ENCODE assay signal across 9 cellular contexts in the genomic region with DNA sequence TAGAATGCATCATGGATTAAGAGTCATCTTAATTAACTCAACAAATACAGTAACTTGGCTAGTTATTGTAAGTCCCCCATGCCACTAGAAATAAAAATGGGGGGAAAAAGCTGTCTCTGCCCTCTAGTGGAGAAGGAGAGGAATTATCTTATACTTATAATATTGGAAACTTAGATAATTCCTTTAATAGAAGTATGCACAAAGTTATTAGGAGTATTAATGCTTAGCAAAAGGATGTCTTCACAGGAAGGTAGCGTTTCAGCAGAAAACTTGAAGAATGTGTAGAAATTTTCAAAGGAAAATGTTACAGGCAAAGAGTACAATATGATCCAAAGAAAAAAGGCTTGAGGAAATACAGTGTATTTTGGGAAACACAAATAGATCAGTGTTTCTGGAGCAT. TPM values are rescaled to one million over a fixed set of nuclear protein-coding genes. Genes with fewer than 3 reads are reported as not detected.
A peak's percentile ranks its signal among the peaks of the same experiment; 100 is the strongest.
DNase-seq lines count a peak whose midpoint lies in the region; ATAC-seq and TF ChIP-seq lines count a peak whose summit lies in the region.
"Had no signal": no experiment of that assay in that cellular context is flagged by ENCODE, and none has a peak within 500 bp of the region (broad histone marks: within the 10 kb centered on the region; RNA-seq: fewer than 3 reads in every experiment).

No MANE protein-coding gene starts in this region.

- no peak overlapping the region for H3K4me3 Mint-ChIP-seq in GM23338
- no peak overlapping the region for H3K4me3 Mint-ChIP-seq in activated CD4-positive, alpha-beta T cell treated with anti-CD3 and anti-CD28 coated beads for 36 hours

- H3K9me2 ChIP-seq in GM23338 (ENCODE audit: insufficient read depth) = no peaks in the 10 kb centered on the region

- peaks cover 11% of the 10 kb centered on the region for H3K4me1 Mint-ChIP-seq in GM23338
- no peaks in the 10 kb centered on the region for H3K4me1 Mint-ChIP-seq in activated CD4-positive, alpha-beta T cell treated with anti-CD3 and anti-CD28 coated beads for 36 hours

- H3K27ac Mint-ChIP-seq in GM23338 = no peak overlapping the region
- no peak overlapping the region for H3K27ac Mint-ChIP-seq in activated CD4-positive, alpha-beta T cell treated with anti-CD3 and anti-CD28 coated beads for 36 hours

- H3K79me2 ChIP-seq in GM23338 (replicated peaks; ENCODE audit: insufficient read depth) = no peaks in the 10 kb centered on the region

- TF ChIP-seq CTCF in GM23338 (conservative IDR thresholded peaks at IDR 0.05; ENCODE audit: low read depth in 2 of 2) (peak; percentile 46 to 96), gastroesophageal sphincter (IDR thresholded peaks at IDR 0.05) (peak in 3 of 4 experiments; percentile 30 to 53 (median 47)), tibial nerve (IDR thresholded peaks at IDR 0.05) (peak; percentile 33 to 76 (median 36))

- no peaks in the 10 kb centered on the region for H3K27me3 ChIP-seq in GM23338 (ENCODE audit: insufficient read depth)
- no peaks in the 10 kb centered on the region for H3K27me3 ChIP-seq in gastroesophageal sphincter
- H3K27me3 ChIP-seq in tibial nerve = no peaks in the 10 kb centered on the region

- H3K36me3 ChIP-seq in GM23338 (ENCODE audit: insufficient read depth) (0 out of 2 replicates have a peak, but pooled peaks cover 3% of the 10 kb centered on the region), gastroesophageal sphincter (no peaks in the 10 kb centered on the region), tibial nerve (no peaks in the 10 kb centered on the region)

- H3K4me2 ChIP-seq in GM23338 = no peak overlapping the region

- H2AFZ ChIP-seq in GM23338 = no peak overlapping the region

- intact Hi-C loops in activated CD4-positive, alpha-beta T cell treated with anti-CD3 and anti-CD28 coated beads for 36 hours (cut with DNase I, micrococcal nuclease) = no loop called here

- H4K20me1 ChIP-seq in GM23338 (replicated peaks; ENCODE audit: insufficient read depth) = no peaks in the 10 kb centered on the region

- DNase-seq in AG20443 (ENCODE audit: low spot score) = peak; percentile 38
- DNase-seq in GM23338 (ENCODE audit: low spot score) = peak; percentile 36
- DNase-seq in RPMI7951 (ENCODE audit: low read depth) = peak; percentile 11
- DNase-seq in tibial nerve (ENCODE audit: low spot score in 2 of 2) = no peak
- DNase-seq in activated CD4-positive, alpha-beta T cell treated with anti-CD3 and anti-CD28 coated beads for 36 hours = no peak
- no peak for DNase-seq in activated naive CD4-positive, alpha-beta T cell treated with Interleukin-2 at 50 U/mL for 16 hours

- ATAC-seq in GM23338 (no peak), gastroesophageal sphincter (no peak), HG02840 (IDR thresholded peaks at IDR 0.05; ENCODE audit: low FRiP score, unreplicated experiment) (no peak)
- no peak for ATAC-seq in activated CD4-positive, alpha-beta T cell treated with anti-CD3 and anti-CD28 coated beads for 36 hours

- WGBS in gastroesophageal sphincter (ENCODE audit: low coverage in 1 of 2), 2 donors = 0 to 5% methylated on average over 1 of the region's 1 CpG
- WGBS in tibial nerve, 2 donors = 14 to 20% methylated on average over 1 of the region's 1 CpG

- no peaks in the 10 kb centered on the region for H3K27me3 Mint-ChIP-seq in GM23338 (ENCODE audit: insufficient read depth, low read depth, poor library complexity)
- H3K27me3 Mint-ChIP-seq in activated CD4-positive, alpha-beta T cell treated with anti-CD3 and anti-CD28 coated beads for 36 hours = peaks cover 3% of the 10 kb centered on the region

- TF ChIP-seq POLR2A in gastroesophageal sphincter (IDR thresholded peaks at IDR 0.05) (no peak), tibial nerve (IDR thresholded peaks at IDR 0.05) (no peak)

- no peaks in the 10 kb centered on the region for H3F3A ChIP-seq in GM23338 (replicated peaks; ENCODE audit: low read depth)

- CTCF ChIA-PET in activated CD4-positive, alpha-beta T cell treated with anti-CD3 and anti-CD28 coated beads for 36 hours (lab: Charles Lee) = interaction anchor here (0.9 to 2.8 kb wide), 12 partner anchors 9 to 186 kb away, joined by 3 to 13 read pairs (median 6); no protein-coding TSS in a partner anchor

- H3K27ac ChIP-seq in GM23338 (ENCODE audit: low read depth) (no peak overlapping the region), gastroesophageal sphincter (no peak overlapping the region), tibial nerve (no peak overlapping the region)

- H3K9me3 Mint-ChIP-seq in GM23338 = peaks cover 4% of the 10 kb centered on the region
- H3K9me3 Mint-ChIP-seq in activated CD4-positive, alpha-beta T cell treated with anti-CD3 and anti-CD28 coated beads for 36 hours (ENCODE audit: low read depth) = no peaks in the 10 kb centered on the region

- H3K4me1 ChIP-seq in GM23338 (ENCODE audit: insufficient read depth) (peaks cover 10% of the 10 kb centered on the region), gastroesophageal sphincter (no peaks in the 10 kb centered on the region), tibial nerve (no peaks in the 10 kb centered on the region)

- H3K36me3 Mint-ChIP-seq in GM23338 (ENCODE audit: low read depth) = peaks cover 4% of the 10 kb centered on the region; the same call in 2 of the 3 replicates
- no peaks in the 10 kb centered on the region for H3K36me3 Mint-ChIP-seq in activated CD4-positive, alpha-beta T cell treated with anti-CD3 and anti-CD28 coated beads for 36 hours (ENCODE audit: low read depth)

- TF ChIP-seq EP300 in gastroesophageal sphincter (IDR thresholded peaks at IDR 0.05) (no peak), tibial nerve (IDR thresholded peaks at IDR 0.05) (no peak)

- POLR2A ChIA-PET in activated CD4-positive, alpha-beta T cell treated with anti-CD3 and anti-CD28 coated beads for 36 hours (lab: Charles Lee) = interaction anchor here (0.6 kb wide), 1 partner anchor 48 kb away, joined by 3 read pairs; no protein-coding TSS in a partner anchor

- H3K4me3 ChIP-seq in GM23338 (no peak overlapping the region), gastroesophageal sphincter (no peak overlapping the region), tibial nerve (no peak overlapping the region)

- H3K9me3 ChIP-seq in gastroesophageal sphincter (no peaks in the 10 kb centered on the region), tibial nerve (no peaks in the 10 kb centered on the region)

RNA-seq across cellular contexts. Expression of a gene that starts 19.8 kb away (rescaled TPM):
- total RNA-seq in GM23338 (2014; rRNA removed; shearing (Covaris generic)) = not detected in 2 replicates
- polyA plus RNA-seq in GM23338 (2016; fragmentation: Nextera tagmentation; extraction: Ambion mirVana) = not detected in 2 replicates
- not detected in 2 replicates for total RNA-seq in RPMI7951 (2014; rRNA removed; shearing (Covaris generic))
- total RNA-seq in gastroesophageal sphincter (not detected), tibial nerve (under 1 TPM in 1 of 4 donors, not detected in 3; 0.39 TPM)
- total RNA-seq in activated CD4-positive, alpha-beta T cell treated with anti-CD3 and anti-CD28 coated beads for 36 hours = under 1 TPM in 1 of 2 experiments, not detected in 1; 0.02 TPM
- total RNA-seq: dermis microvascular lymphatic vessel endothelial cell had no signal

RNA-seq across cellular contexts. Expression of a gene that starts 35.2 kb away (rescaled TPM):
- total RNA-seq in GM23338 (2014; rRNA removed; shearing (Covaris generic)) = 0.59 TPM in 1 of 2 replicates, not detected in the other
- polyA plus RNA-seq in GM23338 (2016; fragmentation: Nextera tagmentation; extraction: Ambion mirVana) = 0.95 and 2.7 TPM in 2 replicates
- not detected in 2 replicates for total RNA-seq in RPMI7951 (2014; rRNA removed; shearing (Covaris generic))
- total RNA-seq in gastroesophageal sphincter = under 1 TPM in 1 of 4 donors, not detected in 3; 0.94 TPM
- total RNA-seq in tibial nerve = under 1 TPM in 2 of 4 donors, not detected in 2; 0.44 to 0.63 TPM
- total RNA-seq in activated CD4-positive, alpha-beta T cell treated with anti-CD3 and anti-CD28 coated beads for 36 hours = under 1 TPM in 1 of 2 experiments, not detected in 1; 0.44 TPM
- total RNA-seq: dermis microvascular lymphatic vessel endothelial cell had no signal

RNA-seq across cellular contexts. Expression of a gene that starts 37.6 kb away (rescaled TPM):
- total RNA-seq in GM23338 (2014; rRNA removed; shearing (Covaris generic)) = 148 and 153 TPM in 2 replicates
- polyA plus RNA-seq in GM23338 (2016; fragmentation: Nextera tagmentation; extraction: Ambion mirVana) = 35.5 and 37.7 TPM in 2 replicates
- total RNA-seq in RPMI7951 (2014; rRNA removed; shearing (Covaris generic)) = 2.9 and 4.2 TPM in 2 replicates
- total RNA-seq in gastroesophageal sphincter = 100 to 1,000 TPM in 1 of 4 donors, 10 to 100 TPM in 3; 42.5 to 112 (median 77.4) TPM
- total RNA-seq in tibial nerve = 10 to 100 TPM; 28.6 to 90.3 (median 34.9) TPM
- 10 to 100 TPM in 1 of 2 experiments, 1 to 10 TPM in 1; 9.6 to 10.8 TPM for total RNA-seq in activated CD4-positive, alpha-beta T cell treated with anti-CD3 and anti-CD28 coated beads for 36 hours

Comparison
In these comparisons a context has a peak if more than half of its experiments do, and no peak if none do; other contexts are left out.
1. DNase-seq: peak in AG20443 (single experiment), GM23338 (single experiment) and RPMI7951 (single experiment); none in tibial nerve (0 of 2), activated CD4-positive, alpha-beta T cell treated with anti-CD3 and anti-CD28 coated beads for 36 hours (single experiment) and activated naive CD4-positive, alpha-beta T cell treated with Interleukin-2 at 50 U/mL for 16 hours (single experiment).
2. Peak in every context shown above with its lines, with median percentiles within 50 percentile points of each other: CTCF ChIP-seq.